2 cellular contexts compared by ENCODE assay signal in genomic region chr11:74437441-74437840, GRCh38.
A peak's percentile ranks its signal among the peaks of the same experiment; 100 is the strongest.
TF ChIP-seq lines count a peak whose summit lies in the region.

No MANE protein-coding gene starts in this region.

TF ChIP-seq in Ishikawa, 13 proteins besides CTCF, POLR2A, EP300 and RAD21:
- no peak for TF ChIP-seq ZBTB7A (IDR thresholded peaks at IDR 0.05; ENCODE audit: low read depth)
- TF ChIP-seq TCF12 (IDR thresholded peaks at IDR 0.05; ENCODE audit: low read depth), result no peak
- TF ChIP-seq FOXM1 (IDR thresholded peaks at IDR 0.05; ENCODE audit: borderline replicate concordance, low read depth), result peak; percentile 17; the same call in 1 of the 2 replicates
- peak; percentile 26; the same call in 1 of the 2 replicates for TF ChIP-seq NFIC (IDR thresholded peaks at IDR 0.05)
- no peak for TF ChIP-seq CREB1 (IDR thresholded peaks at IDR 0.05; ENCODE audit: low read depth)
TF ChIP-seq in Ishikawa: peak in this region for 2.

TF ChIP-seq in K562, 482 proteins besides CTCF, POLR2A, EP300 and RAD21 (continues in another document):
- no peak for TF ChIP-seq TEAD1 (CRISPR knock-in tag; IDR thresholded peaks at IDR 0.05)
- no peak for TF ChIP-seq NR2F6 (CRISPR knock-in tag; IDR thresholded peaks at IDR 0.05)
- TF ChIP-seq ZNF23 (CRISPR knock-in tag; IDR thresholded peaks at IDR 0.05), result no peak
- TF ChIP-seq ELF2 (CRISPR knock-in tag; IDR thresholded peaks at IDR 0.05), result no peak
- TF ChIP-seq CREB1 (IDR thresholded peaks at IDR 0.05), result no peak
- TF ChIP-seq CREB1 (CRISPR knock-in tag; IDR thresholded peaks at IDR 0.05), result no peak
- no peak for TF ChIP-seq ZNF695 (CRISPR knock-in tag; IDR thresholded peaks at IDR 0.05)
- TF ChIP-seq CBFA2T3 (IDR thresholded peaks at IDR 0.05), result peak; percentile 87
- TF ChIP-seq YBX1 (IDR thresholded peaks at IDR 0.05), result no peak
- no peak for TF ChIP-seq ZFP36 (IDR thresholded peaks at IDR 0.05; ENCODE audit: low read depth, low read length, partially characterized antibody)
- TF ChIP-seq NUFIP1 (IDR thresholded peaks at IDR 0.05; ENCODE audit: partially characterized antibody), result no peak
- TF ChIP-seq TEAD4 (IDR thresholded peaks at IDR 0.05; ENCODE audit: low read length), result peak; percentile 41; the same call in 1 of the 2 replicates
- TF ChIP-seq TEAD4 (CRISPR knock-in tag; IDR thresholded peaks at IDR 0.05; ENCODE audit: borderline replicate concordance), result no peak
- TF ChIP-seq HMBOX1 (IDR thresholded peaks at IDR 0.05), result no peak; the same call in 1 of the 2 replicates
- no peak for TF ChIP-seq DMBX1 (CRISPR knock-in tag; IDR thresholded peaks at IDR 0.05; ENCODE audit: borderline replicate concordance)
- TF ChIP-seq ZKSCAN3 (CRISPR knock-in tag; IDR thresholded peaks at IDR 0.05), result no peak
- no peak for TF ChIP-seq TSC22D4 (tag; IDR thresholded peaks at IDR 0.05)
- TF ChIP-seq NKRF (IDR thresholded peaks at IDR 0.05; ENCODE audit: borderline replicate concordance), result no peak
- TF ChIP-seq KLF6 (CRISPR knock-in tag; IDR thresholded peaks at IDR 0.05; ENCODE audit: borderline replicate concordance), result no peak
- TF ChIP-seq ZFP30 (CRISPR knock-in tag; IDR thresholded peaks at IDR 0.05; ENCODE audit: borderline replicate concordance), result no peak
- peak in 1 of 2 experiments; percentile 26; a peak in 1 of 4 replicates for TF ChIP-seq TRIM24 (IDR thresholded peaks at IDR 0.05)
- no peak for TF ChIP-seq POLR2AphosphoS5 (IDR thresholded peaks at IDR 0.05; ENCODE audit: control insufficient read depth, insufficient read depth, low read depth, low read length)
- TF ChIP-seq LARP7 (IDR thresholded peaks at IDR 0.05), result no peak
- no peak for TF ChIP-seq ZKSCAN1 (IDR thresholded peaks at IDR 0.05; ENCODE audit: low read depth, low read length)
- TF ChIP-seq NR3C1 (CRISPR knock-in tag; IDR thresholded peaks at IDR 0.05), result no peak
- no peak for TF ChIP-seq SP2 (IDR thresholded peaks at IDR 0.05; ENCODE audit: extremely low read depth, low read depth, low read length, poor library complexity, severe bottlenecking)
- peak; percentile 70; the same call in 1 of the 2 replicates for TF ChIP-seq SMARCA4 (IDR thresholded peaks at IDR 0.05)
- no peak for TF ChIP-seq PTRF (tag; IDR thresholded peaks at IDR 0.05)
- peak; percentile 66; the same call in 1 of the 2 replicates for TF ChIP-seq SOX6 (IDR thresholded peaks at IDR 0.05)
- TF ChIP-seq SRSF9 (IDR thresholded peaks at IDR 0.05; ENCODE audit: borderline replicate concordance, low read depth, low read length), result no peak
- TF ChIP-seq CREM (IDR thresholded peaks at IDR 0.05; ENCODE audit: low read depth), result no peak
- TF ChIP-seq HDAC1 (IDR thresholded peaks at IDR 0.05), result peak in 1 of 2 experiments; percentile 16; a peak in 1 of 4 replicates
- TF ChIP-seq NCOA6 (IDR thresholded peaks at IDR 0.05), result no peak
- TF ChIP-seq FUS (optimal IDR thresholded peaks at IDR 0.05; ENCODE audit: low read depth, low read length), result no peak
- TF ChIP-seq, protein P1, sequence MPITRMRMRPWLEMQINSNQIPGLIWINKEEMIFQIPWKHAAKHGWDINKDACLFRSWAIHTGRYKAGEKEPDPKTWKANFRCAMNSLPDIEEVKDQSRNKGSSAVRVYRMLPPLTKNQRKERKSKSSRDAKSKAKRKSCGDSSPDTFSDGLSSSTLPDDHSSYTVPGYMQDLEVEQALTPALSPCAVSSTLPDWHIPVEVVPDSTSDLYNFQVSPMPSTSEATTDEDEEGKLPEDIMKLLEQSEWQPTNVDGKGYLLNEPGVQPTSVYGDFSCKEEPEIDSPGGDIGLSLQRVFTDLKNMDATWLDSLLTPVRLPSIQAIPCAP (CRISPR knock-in tag; IDR thresholded peaks at IDR 0.05; ENCODE audit: borderline replicate concordance), result no peak
- TF ChIP-seq TAF1 (IDR thresholded peaks at IDR 0.05; ENCODE audit: control insufficient read depth, extremely low read depth, insufficient read depth, low read length, severe bottlenecking), result no peak
- TF ChIP-seq SMAD1 (IDR thresholded peaks at IDR 0.05; ENCODE audit: low read depth, low read length, partially characterized antibody), result no peak
- no peak for TF ChIP-seq PHF21A (IDR thresholded peaks at IDR 0.05; ENCODE audit: borderline replicate concordance, low read depth)
- no peak; the same call in 1 of the 2 replicates for TF ChIP-seq MTA2 (IDR thresholded peaks at IDR 0.05; ENCODE audit: low read depth)
- no peak for TF ChIP-seq CBX2 (IDR thresholded peaks at IDR 0.05; ENCODE audit: insufficient read depth, low read length, poor library complexity, severe bottlenecking)
- TF ChIP-seq RBM17 (IDR thresholded peaks at IDR 0.05; ENCODE audit: borderline replicate concordance, low read depth, low read length), result no peak
- peak; percentile 82 for TF ChIP-seq DPF2 (IDR thresholded peaks at IDR 0.05)
- no peak for TF ChIP-seq HDAC2 (IDR thresholded peaks at IDR 0.05)
- no peak for TF ChIP-seq ZNF766 (CRISPR knock-in tag; conservative IDR thresholded peaks at IDR 0.05)
- TF ChIP-seq NR4A1 (CRISPR knock-in tag; IDR thresholded peaks at IDR 0.05), result no peak
- TF ChIP-seq NR4A1 (tag; IDR thresholded peaks at IDR 0.05), result no peak
- no peak for TF ChIP-seq E2F3 (CRISPR knock-in tag; IDR thresholded peaks at IDR 0.05)
- TF ChIP-seq OTX1 (CRISPR knock-in tag; IDR thresholded peaks at IDR 0.05), result no peak
- TF ChIP-seq ZNF445 (CRISPR knock-in tag; IDR thresholded peaks at IDR 0.05; ENCODE audit: low read depth), result no peak
- no peak for TF ChIP-seq PTBP1 (IDR thresholded peaks at IDR 0.05; ENCODE audit: low read depth, low read length)
- TF ChIP-seq, protein P2, sequence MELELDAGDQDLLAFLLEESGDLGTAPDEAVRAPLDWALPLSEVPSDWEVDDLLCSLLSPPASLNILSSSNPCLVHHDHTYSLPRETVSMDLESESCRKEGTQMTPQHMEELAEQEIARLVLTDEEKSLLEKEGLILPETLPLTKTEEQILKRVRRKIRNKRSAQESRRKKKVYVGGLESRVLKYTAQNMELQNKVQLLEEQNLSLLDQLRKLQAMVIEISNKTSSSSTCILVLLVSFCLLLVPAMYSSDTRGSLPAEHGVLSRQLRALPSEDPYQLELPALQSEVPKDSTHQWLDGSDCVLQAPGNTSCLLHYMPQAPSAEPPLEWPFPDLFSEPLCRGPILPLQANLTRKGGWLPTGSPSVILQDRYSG (tag; conservative IDR thresholded peaks at IDR 0.05; ENCODE audit: low read depth), result no peak
- TF ChIP-seq FOS (IDR thresholded peaks at IDR 0.05; ENCODE audit: extremely low read depth, insufficient read length), result no peak
- TF ChIP-seq TRIM25 (IDR thresholded peaks at IDR 0.05; ENCODE audit: borderline replicate concordance), result no peak
- no peak for TF ChIP-seq CEBPG (CRISPR knock-in tag; IDR thresholded peaks at IDR 0.05)
- no peak for TF ChIP-seq CEBPG (tag; conservative IDR thresholded peaks at IDR 0.05 in 1 of 2, IDR thresholded peaks at IDR 0.05 in 1 of 2)
- no peak for TF ChIP-seq ZNF507 (tag; conservative IDR thresholded peaks at IDR 0.05)
- TF ChIP-seq TCF7 (IDR thresholded peaks at IDR 0.05; ENCODE audit: borderline replicate concordance), result no peak
- TF ChIP-seq JUND (IDR thresholded peaks at IDR 0.05; ENCODE audit: borderline replicate concordance, low read depth, low read length), result peak; percentile 64; the same call in 1 of the 2 replicates
- peak; percentile 76; the same call in 2 of the 3 replicates for TF ChIP-seq JUND (tag; IDR thresholded peaks at IDR 0.05; ENCODE audit: borderline replicate concordance, low read depth, low read length)
- TF ChIP-seq, protein P3, sequence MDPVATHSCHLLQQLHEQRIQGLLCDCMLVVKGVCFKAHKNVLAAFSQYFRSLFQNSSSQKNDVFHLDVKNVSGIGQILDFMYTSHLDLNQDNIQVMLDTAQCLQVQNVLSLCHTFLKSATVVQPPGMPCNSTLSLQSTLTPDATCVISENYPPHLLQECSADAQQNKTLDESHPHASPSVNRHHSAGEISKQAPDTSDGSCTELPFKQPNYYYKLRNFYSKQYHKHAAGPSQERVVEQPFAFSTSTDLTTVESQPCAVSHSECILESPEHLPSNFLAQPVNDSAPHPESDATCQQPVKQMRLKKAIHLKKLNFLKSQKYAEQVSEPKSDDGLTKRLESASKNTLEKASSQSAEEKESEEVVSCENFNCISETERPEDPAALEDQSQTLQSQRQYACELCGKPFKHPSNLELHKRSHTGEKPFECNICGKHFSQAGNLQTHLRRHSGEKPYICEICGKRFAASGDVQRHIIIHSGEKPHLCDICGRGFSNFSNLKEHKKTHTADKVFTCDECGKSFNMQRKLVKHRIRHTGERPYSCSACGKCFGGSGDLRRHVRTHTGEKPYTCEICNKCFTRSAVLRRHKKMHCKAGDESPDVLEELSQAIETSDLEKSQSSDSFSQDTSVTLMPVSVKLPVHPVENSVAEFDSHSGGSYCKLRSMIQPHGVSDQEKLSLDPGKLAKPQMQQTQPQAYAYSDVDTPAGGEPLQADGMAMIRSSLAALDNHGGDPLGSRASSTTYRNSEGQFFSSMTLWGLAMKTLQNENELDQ (CRISPR knock-in tag; IDR thresholded peaks at IDR 0.05; ENCODE audit: borderline replicate concordance), result no peak
- TF ChIP-seq MED1 (CRISPR knock-in tag; IDR thresholded peaks at IDR 0.05; ENCODE audit: borderline replicate concordance), result no peak
- TF ChIP-seq, protein P4, sequence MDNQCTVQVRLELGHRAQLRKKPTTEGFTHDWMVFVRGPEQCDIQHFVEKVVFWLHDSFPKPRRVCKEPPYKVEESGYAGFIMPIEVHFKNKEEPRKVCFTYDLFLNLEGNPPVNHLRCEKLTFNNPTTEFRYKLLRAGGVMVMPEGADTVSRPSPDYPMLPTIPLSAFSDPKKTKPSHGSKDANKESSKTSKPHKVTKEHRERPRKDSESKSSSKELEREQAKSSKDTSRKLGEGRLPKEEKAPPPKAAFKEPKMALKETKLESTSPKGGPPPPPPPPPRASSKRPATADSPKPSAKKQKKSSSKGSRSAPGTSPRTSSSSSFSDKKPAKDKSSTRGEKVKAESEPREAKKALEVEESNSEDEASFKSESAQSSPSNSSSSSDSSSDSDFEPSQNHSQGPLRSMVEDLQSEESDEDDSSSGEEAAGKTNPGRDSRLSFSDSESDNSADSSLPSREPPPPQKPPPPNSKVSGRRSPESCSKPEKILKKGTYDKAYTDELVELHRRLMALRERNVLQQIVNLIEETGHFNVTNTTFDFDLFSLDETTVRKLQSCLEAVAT (IDR thresholded peaks at IDR 0.05), result no peak
- no peak for TF ChIP-seq CGGBP1 (CRISPR knock-in tag; IDR thresholded peaks at IDR 0.05)
- no peak for TF ChIP-seq E2F8 (IDR thresholded peaks at IDR 0.05; ENCODE audit: low read depth, partially characterized antibody)
- no peak for TF ChIP-seq RNF2 (IDR thresholded peaks at IDR 0.05)
- no peak for TF ChIP-seq POLR2AphosphoS2 (IDR thresholded peaks at IDR 0.05; ENCODE audit: low read length)
